1 cellular context compared by ENCODE assay signal in genomic region chr6:163354779-163355431, GRCh38.
TF ChIP-seq lines count a peak whose summit lies in the region.

No MANE protein-coding gene starts in this region.

TF ChIP-seq in IMR-90, 13 proteins besides CTCF, POLR2A, EP300 and RAD21 (continued from another document):
- TF ChIP-seq CEBPB (IDR thresholded peaks at IDR 0.05; ENCODE audit: low read depth, low read length) (no peak), MAFK (IDR thresholded peaks at IDR 0.05; ENCODE audit: low read depth, low read length) (no peak), BHLHE40 (IDR thresholded peaks at IDR 0.05; ENCODE audit: low read depth, low read length) (no peak), MAZ (IDR thresholded peaks at IDR 0.05; ENCODE audit: borderline replicate concordance, low read depth, low read length) (no peak), NFE2L2 (IDR thresholded peaks at IDR 0.05; ENCODE audit: low read depth, low read length) (no peak), ELK1 (IDR thresholded peaks at IDR 0.05; ENCODE audit: borderline replicate concordance, low read depth, low read length) (no peak)
